ENCODE assay signal across 1 cellular context in the genomic region with DNA sequence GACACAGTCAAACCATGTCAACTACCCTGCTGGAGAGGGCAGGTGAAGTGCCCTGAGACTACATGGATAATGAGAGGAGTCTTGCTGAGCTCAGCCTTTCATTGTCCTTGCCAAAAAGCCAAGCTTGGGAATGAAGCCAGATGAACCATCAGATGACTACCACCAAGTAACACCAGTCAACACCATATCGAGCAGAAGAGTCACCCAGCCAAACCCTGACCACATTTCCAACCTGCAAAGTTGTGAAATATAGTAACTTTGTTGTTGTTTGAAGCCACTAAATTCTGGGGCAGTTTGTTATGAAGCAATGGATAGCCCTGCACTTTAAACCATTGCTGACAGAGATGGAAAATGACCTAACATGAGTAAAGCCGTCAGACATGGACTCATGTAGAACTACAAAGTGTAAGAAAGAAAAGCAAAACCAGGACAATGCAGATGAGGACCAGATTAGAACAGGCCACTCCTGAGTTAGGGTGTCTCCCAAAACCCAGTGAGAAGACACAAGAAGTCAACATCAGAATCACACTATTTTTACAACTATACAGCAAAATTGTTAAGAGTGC.
TF ChIP-seq lines count a peak whose summit lies in the region.

No MANE protein-coding gene starts in this region.

TF ChIP-seq in H1, 55 proteins besides CTCF, POLR2A, EP300 and RAD21 (continued from another document):
- no peak for TF ChIP-seq HDAC2 (IDR thresholded peaks at IDR 0.05; ENCODE audit: borderline replicate concordance in 1 of 2, low read depth in 2 of 2, low read length in 2 of 2)
- no peak for TF ChIP-seq FOSL1 (IDR thresholded peaks at IDR 0.05; ENCODE audit: insufficient read depth, low read depth, low read length)
- TF ChIP-seq ASH2L (IDR thresholded peaks at IDR 0.05; ENCODE audit: low read length), result no peak
- TF ChIP-seq KDM1A (IDR thresholded peaks at IDR 0.05; ENCODE audit: borderline replicate concordance, low read length), result no peak
- TF ChIP-seq EGR1 (IDR thresholded peaks at IDR 0.05; ENCODE audit: borderline replicate concordance, low read depth, low read length), result no peak
